Comparison of ENCODE assay signal across 1 cellular context in the genomic region with DNA sequence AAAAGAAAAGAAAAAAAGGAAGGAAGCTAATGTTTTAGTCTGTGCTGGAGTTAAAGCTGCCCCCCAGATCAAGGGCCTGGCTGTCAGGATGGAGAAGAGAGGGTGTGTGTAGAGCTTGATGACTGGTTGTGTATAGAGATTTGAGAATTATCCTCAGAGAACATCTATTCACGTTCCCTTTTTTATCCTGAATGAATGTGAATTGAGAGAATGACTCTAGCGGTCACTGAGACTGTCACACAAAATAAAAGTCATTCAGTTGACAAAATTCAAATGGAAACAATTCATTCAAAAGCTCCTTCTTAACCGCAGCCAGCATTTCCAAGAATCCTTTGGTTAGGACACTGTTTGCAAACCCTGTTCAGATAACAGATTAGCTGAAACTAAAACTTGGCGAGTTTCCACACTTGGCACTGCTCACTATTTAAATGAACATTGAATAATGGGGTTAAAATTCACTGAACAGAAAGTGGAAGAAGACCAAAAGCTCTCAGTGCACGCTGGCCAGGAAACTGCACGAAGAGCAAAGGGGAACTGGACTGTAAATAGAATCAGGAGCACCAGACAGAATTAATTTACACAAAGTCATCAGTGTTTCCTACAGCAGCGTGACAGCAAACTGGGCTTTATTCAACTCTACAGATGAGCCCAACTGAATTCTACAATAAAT.
TF ChIP-seq lines count a peak whose summit lies in the region.

No MANE protein-coding gene starts in this region.

TF ChIP-seq in GM23338, 12 proteins besides CTCF, POLR2A, EP300 and RAD21 (continued from another document):
- TF ChIP-seq, protein P1, sequence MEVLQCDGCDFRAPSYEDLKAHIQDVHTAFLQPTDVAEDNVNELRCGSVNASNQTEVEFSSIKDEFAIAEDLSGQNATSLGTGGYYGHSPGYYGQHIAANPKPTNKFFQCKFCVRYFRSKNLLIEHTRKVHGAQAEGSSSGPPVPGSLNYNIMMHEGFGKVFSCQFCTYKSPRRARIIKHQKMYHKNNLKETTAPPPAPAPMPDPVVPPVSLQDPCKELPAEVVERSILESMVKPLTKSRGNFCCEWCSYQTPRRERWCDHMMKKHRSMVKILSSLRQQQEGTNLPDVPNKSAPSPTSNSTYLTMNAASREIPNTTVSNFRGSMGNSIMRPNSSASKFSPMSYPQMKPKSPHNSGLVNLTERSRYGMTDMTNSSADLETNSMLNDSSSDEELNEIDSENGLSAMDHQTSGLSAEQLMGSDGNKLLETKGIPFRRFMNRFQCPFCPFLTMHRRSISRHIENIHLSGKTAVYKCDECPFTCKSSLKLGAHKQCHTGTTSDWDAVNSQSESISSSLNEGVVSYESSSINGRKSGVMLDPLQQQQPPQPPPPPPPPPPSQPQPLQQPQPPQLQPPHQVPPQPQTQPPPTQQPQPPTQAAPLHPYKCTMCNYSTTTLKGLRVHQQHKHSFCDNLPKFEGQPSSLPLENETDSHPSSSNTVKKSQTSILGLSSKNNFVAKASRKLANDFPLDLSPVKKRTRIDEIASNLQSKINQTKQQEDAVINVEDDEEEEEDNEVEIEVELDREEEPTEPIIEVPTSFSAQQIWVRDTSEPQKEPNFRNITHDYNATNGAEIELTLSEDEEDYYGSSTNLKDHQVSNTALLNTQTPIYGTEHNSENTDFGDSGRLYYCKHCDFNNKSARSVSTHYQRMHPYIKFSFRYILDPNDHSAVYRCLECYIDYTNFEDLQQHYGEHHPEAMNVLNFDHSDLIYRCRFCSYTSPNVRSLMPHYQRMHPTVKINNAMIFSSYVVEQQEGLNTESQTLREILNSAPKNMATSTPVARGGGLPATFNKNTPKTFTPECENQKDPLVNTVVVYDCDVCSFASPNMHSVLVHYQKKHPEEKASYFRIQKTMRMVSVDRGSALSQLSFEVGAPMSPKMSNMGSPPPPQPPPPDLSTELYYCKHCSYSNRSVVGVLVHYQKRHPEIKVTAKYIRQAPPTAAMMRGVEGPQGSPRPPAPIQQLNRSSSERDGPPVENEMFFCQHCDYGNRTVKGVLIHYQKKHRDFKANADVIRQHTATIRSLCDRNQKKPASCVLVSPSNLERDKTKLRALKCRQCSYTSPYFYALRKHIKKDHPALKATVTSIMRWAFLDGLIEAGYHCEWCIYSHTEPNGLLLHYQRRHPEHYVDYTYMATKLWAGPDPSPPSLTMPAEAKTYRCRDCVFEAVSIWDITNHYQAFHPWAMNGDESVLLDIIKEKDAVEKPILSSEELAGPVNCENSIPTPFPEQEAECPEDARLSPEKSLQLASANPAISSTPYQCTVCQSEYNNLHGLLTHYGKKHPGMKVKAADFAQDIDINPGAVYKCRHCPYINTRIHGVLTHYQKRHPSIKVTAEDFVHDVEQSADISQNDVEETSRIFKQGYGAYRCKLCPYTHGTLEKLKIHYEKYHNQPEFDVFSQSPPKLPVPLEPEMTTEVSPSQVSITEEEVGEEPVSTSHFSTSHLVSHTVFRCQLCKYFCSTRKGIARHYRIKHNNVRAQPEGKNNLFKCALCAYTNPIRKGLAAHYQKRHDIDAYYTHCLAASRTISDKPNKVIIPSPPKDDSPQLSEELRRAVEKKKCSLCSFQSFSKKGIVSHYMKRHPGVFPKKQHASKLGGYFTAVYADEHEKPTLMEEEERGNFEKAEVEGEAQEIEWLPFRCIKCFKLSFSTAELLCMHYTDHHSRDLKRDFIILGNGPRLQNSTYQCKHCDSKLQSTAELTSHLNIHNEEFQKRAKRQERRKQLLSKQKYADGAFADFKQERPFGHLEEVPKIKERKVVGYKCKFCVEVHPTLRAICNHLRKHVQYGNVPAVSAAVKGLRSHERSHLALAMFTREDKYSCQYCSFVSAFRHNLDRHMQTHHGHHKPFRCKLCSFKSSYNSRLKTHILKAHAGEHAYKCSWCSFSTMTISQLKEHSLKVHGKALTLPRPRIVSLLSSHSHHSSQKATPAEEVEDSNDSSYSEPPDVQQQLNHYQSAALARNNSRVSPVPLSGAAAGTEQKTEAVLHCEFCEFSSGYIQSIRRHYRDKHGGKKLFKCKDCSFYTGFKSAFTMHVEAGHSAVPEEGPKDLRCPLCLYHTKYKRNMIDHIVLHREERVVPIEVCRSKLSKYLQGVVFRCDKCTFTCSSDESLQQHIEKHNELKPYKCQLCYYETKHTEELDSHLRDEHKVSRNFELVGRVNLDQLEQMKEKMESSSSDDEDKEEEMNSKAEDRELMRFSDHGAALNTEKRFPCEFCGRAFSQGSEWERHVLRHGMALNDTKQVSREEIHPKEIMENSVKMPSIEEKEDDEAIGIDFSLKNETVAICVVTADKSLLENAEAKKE (CRISPR knock-in tag; IDR thresholded peaks at IDR 0.05) = no peak
- no peak for TF ChIP-seq EZH2phosphoT487 (IDR thresholded peaks at IDR 0.05; ENCODE audit: unreplicated experiment)
- TF ChIP-seq, protein P2, sequence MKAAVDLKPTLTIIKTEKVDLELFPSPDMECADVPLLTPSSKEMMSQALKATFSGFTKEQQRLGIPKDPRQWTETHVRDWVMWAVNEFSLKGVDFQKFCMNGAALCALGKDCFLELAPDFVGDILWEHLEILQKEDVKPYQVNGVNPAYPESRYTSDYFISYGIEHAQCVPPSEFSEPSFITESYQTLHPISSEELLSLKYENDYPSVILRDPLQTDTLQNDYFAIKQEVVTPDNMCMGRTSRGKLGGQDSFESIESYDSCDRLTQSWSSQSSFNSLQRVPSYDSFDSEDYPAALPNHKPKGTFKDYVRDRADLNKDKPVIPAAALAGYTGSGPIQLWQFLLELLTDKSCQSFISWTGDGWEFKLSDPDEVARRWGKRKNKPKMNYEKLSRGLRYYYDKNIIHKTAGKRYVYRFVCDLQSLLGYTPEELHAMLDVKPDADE (IDR thresholded peaks at IDR 0.05) = no peak
- TF ChIP-seq NANOG (IDR thresholded peaks at IDR 0.05; ENCODE audit: borderline replicate concordance) = no peak
- no peak for TF ChIP-seq JUNB (IDR thresholded peaks at IDR 0.05; ENCODE audit: unreplicated experiment)
- no peak for TF ChIP-seq ZNF114 (CRISPR knock-in tag; IDR thresholded peaks at IDR 0.05)
